ENCODE assay signal across 17 cellular contexts in the genomic region with DNA sequence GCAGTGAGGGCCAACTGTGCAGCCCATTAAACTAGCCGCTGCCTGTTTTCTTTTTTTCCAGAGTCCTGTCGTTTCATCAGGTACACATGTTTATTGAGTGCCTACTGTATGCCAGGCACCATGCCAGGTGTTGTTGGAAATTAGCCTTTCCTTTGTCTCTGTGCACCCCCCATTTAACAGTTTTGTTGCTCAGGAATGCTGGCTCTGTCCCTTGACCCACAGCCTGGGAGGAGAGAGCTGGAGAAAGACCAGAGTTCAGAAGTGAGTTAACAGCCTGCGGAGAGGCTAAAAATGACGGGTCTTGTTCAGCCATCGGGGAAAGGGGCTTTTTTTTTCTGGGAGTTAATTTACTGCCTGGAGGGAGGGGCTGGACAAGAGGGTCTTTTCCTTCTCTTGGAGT. TPM values are rescaled to one million over a fixed set of nuclear protein-coding genes. Genes with fewer than 3 reads are reported as not detected.
DNase-seq lines count a peak whose midpoint lies in the region; ATAC-seq, FAIRE-seq and TF ChIP-seq lines count a peak whose summit lies in the region.
"Had no signal": no experiment of that assay in that cellular context is flagged by ENCODE, and none has a peak within 500 bp of the region (broad histone marks: within the 10 kb centered on the region; RNA-seq: fewer than 3 reads in every experiment).

No MANE protein-coding gene starts in this region.

- H3K4me3 Mint-ChIP-seq in GM23338: peak overlapping the region; percentile 71; the same call in 2 of the 3 replicates
- peak overlapping the region; percentile 86 for H3K4me3 Mint-ChIP-seq in nephron progenitor cell
- H3K4me3 Mint-ChIP-seq in effector memory CD8-positive, alpha-beta T cell: no peak overlapping the region

- intact Hi-C loops in kidney (cut with DNase I): no loop called here

- in situ Hi-C loops in GM13977 (cut with MboI; ENCODE audit: low pct_unique_long_range_greater_than_20kb, low sequenced_read_pairs, unreplicated experiment): no loop called here

- H3K9me3 ChIP-seq in kidney (ENCODE audit: control insufficient read depth in 1 of 2, low read length in 2 of 2): no peaks in the 10 kb centered on the region
- H3K9me3 ChIP-seq: A549, Peyer's patch had no signal

- H3K27me3 ChIP-seq in GM23338 (ENCODE audit: insufficient read depth): peaks cover 100% of the 10 kb centered on the region
- H3K27me3 ChIP-seq: Peyer's patch had no signal

- H3K4me3 ChIP-seq in GM23338: peak overlapping the region; percentile 44
- peak overlapping the region; percentile 63 for H3K4me3 ChIP-seq in NB4 (ENCODE audit: low read depth, low read length)
- peak overlapping the region; percentile 44 to 69 for H3K4me3 ChIP-seq in kidney (ENCODE audit: low read length in 2 of 2)
- H3K4me3 ChIP-seq: GM12878 had no signal

- ATAC-seq in GM23338 (peak; percentile 8), GM21367 (IDR thresholded peaks at IDR 0.05; ENCODE audit: unreplicated experiment) (no peak)
- no peak for ATAC-seq in effector memory CD8-positive, alpha-beta T cell (replicated peaks)
- ATAC-seq: A549, GM12878 had no signal

- H3K27ac Mint-ChIP-seq in GM23338 (no peak overlapping the region), nephron progenitor cell (no peak overlapping the region)
- no peak overlapping the region for H3K27ac Mint-ChIP-seq in effector memory CD8-positive, alpha-beta T cell

- no peak overlapping the region for H2AFZ ChIP-seq in GM23338

- no peaks in the 10 kb centered on the region; the same call in 2 of the 3 replicates for H3K36me3 Mint-ChIP-seq in GM23338 (ENCODE audit: low read depth)
- H3K36me3 Mint-ChIP-seq in nephron progenitor cell (ENCODE audit: low read depth): no peaks in the 10 kb centered on the region
- no peaks in the 10 kb centered on the region for H3K36me3 Mint-ChIP-seq in effector memory CD8-positive, alpha-beta T cell (ENCODE audit: insufficient read depth)

- FAIRE-seq in kidney (lab: Jason Lieb, UNC): no peak
- FAIRE-seq: A549, GM12878 had no signal

- peaks cover 40% of the 10 kb centered on the region for H3K4me1 ChIP-seq in GM23338 (ENCODE audit: insufficient read depth)
- peaks cover 5 to 29% of the 10 kb centered on the region in 2 donors for H3K4me1 ChIP-seq in kidney (ENCODE audit: control insufficient read depth in 1 of 2, insufficient read depth in 1 of 2, low read depth in 1 of 2, low read length in 2 of 2)

- TF ChIP-seq CTCF in GM23338 (conservative IDR thresholded peaks at IDR 0.05; ENCODE audit: low read depth in 2 of 2) (no peak), NB4 (IDR thresholded peaks at IDR 0.05; ENCODE audit: low read depth, low read length) (no peak), kidney (IDR thresholded peaks at IDR 0.05; ENCODE audit: borderline replicate concordance, extremely low read depth, insufficient read depth) (no peak), nephron progenitor cell (IDR thresholded peaks at IDR 0.05) (no peak), GM13977 (IDR thresholded peaks at IDR 0.05; ENCODE audit: extremely low read depth, insufficient read depth, missing control alignments) (no peak)

- H3K9ac ChIP-seq in kidney (ENCODE audit: low read length in 2 of 2): no peak overlapping the region

- no peak for TF ChIP-seq POLR2A in NB4 (IDR thresholded peaks at IDR 0.05; ENCODE audit: extremely low read depth, insufficient read length)

- H3K4me1 Mint-ChIP-seq in GM23338 (peaks cover 36% of the 10 kb centered on the region), nephron progenitor cell (peaks cover 91% of the 10 kb centered on the region)
- peaks cover 0 to 2% of the 10 kb centered on the region in 2 donors for H3K4me1 Mint-ChIP-seq in effector memory CD8-positive, alpha-beta T cell (ENCODE audit: low read depth in 2 of 2)

- no peaks in the 10 kb centered on the region for H3K79me2 ChIP-seq in GM23338 (replicated peaks; ENCODE audit: insufficient read depth)

- H3K27ac ChIP-seq in GM23338 (ENCODE audit: low read depth) (no peak overlapping the region), kidney (ENCODE audit: low read depth in 2 of 2, low read length in 2 of 2) (no peak overlapping the region)
- H3K27ac ChIP-seq: C4-2B, Peyer's patch had no signal

- H3K36me3 ChIP-seq in GM23338 (ENCODE audit: insufficient read depth) (no peaks in the 10 kb centered on the region), kidney (ENCODE audit: control insufficient read depth in 1 of 2, insufficient read depth in 2 of 2, low read length in 2 of 2) (no peaks in the 10 kb centered on the region)
- H3K36me3 ChIP-seq: Peyer's patch had no signal

- peaks cover 78% of the 10 kb centered on the region for H3K27me3 Mint-ChIP-seq in GM23338 (ENCODE audit: insufficient read depth, low read depth, poor library complexity)
- peaks cover 24% of the 10 kb centered on the region for H3K27me3 Mint-ChIP-seq in nephron progenitor cell (ENCODE audit: low read depth, poor library complexity)
- H3K27me3 Mint-ChIP-seq in effector memory CD8-positive, alpha-beta T cell: peaks cover 53 to 89% of the 10 kb centered on the region in 2 donors

- peaks cover 6% of the 10 kb centered on the region; the same call in 1 of the 2 replicates for H3F3A ChIP-seq in GM23338 (replicated peaks; ENCODE audit: low read depth)

- peaks cover 29% of the 10 kb centered on the region; the same call in 1 of the 2 replicates for H4K20me1 ChIP-seq in GM23338 (replicated peaks; ENCODE audit: insufficient read depth)

- DNase-seq in GM23338 (ENCODE audit: low spot score) (no peak), NB4 (ENCODE audit: low read depth) (peak; percentile 31), kidney (no peak), nephron progenitor cell (no peak), GM13977 (ENCODE audit: low spot score) (no peak), dedifferentiated amniotic fluid mesenchymal stem cell (ENCODE audit: extremely low spot score) (no peak)
- DNase-seq in effector memory CD8-positive, alpha-beta T cell: no peak
- DNase-seq: Karpas-422, NCI-H1930, NCI-H2171, NCI-H510A, Peyer's patch, SHP77 treated with DMSO at 0.1 percent for 48 hours had no signal

- H3K9me2 ChIP-seq in GM23338 (ENCODE audit: insufficient read depth): no peaks in the 10 kb centered on the region

- peak overlapping the region; percentile 73 for H3K4me2 ChIP-seq in GM23338

- H3K9me3 Mint-ChIP-seq in GM23338 (no peaks in the 10 kb centered on the region; the same call in 2 of the 3 replicates), nephron progenitor cell (no peaks in the 10 kb centered on the region)
- H3K9me3 Mint-ChIP-seq in effector memory CD8-positive, alpha-beta T cell: no peaks in the 10 kb centered on the region

TF ChIP-seq in GM23338, 12 proteins besides CTCF, POLR2A, EP300 and RAD21:
- TF ChIP-seq STAT1 (IDR thresholded peaks at IDR 0.05; ENCODE audit: unreplicated experiment): no peak

RNA-seq across cellular contexts. Expression of gene LRMDA, which starts 1.3 kb away (rescaled TPM):
- total RNA-seq in GM23338 (2014; rRNA removed; shearing (Covaris generic)): 0.90 TPM in 1 of 2 replicates, not detected in the other
- polyA plus RNA-seq in GM23338 (2016; fragmentation: Nextera tagmentation; extraction: Ambion mirVana) (1.6 and 1.8 TPM in 2 replicates), kidney (ENCODE audit: insufficient read depth, low read depth, low replicate concordance) (48.6 TPM)
- 23.2 TPM for total RNA-seq in kidney

RNA-seq across cellular contexts. Expression of gene ZNF503, which starts 31.2 kb away (rescaled TPM):
- total RNA-seq in GM23338 (2014; rRNA removed; shearing (Covaris generic)): 0.04 TPM in 1 of 2 replicates, not detected in the other
- polyA plus RNA-seq in GM23338 (2016; fragmentation: Nextera tagmentation; extraction: Ambion mirVana): 0.21 and 0.24 TPM in 2 replicates
- 34.7 TPM for total RNA-seq in kidney
- 45.8 TPM for polyA plus RNA-seq in kidney (ENCODE audit: insufficient read depth, low read depth, low replicate concordance)

Comparison
In these comparisons a context has a peak if more than half of its experiments do, and no peak if none do; other contexts are left out.
1. H3K4me3 Mint-ChIP-seq: peak in GM23338 (single experiment) and nephron progenitor cell (single experiment); none in effector memory CD8-positive, alpha-beta T cell (0 of 2).
2. RNA of gene LRMDA, which starts 1.3 kb away (total RNA-seq): 23.2 TPM in kidney (single experiment); 0.90 TPM in GM23338; every median in the first group is over 10 times any median in the second.
3. RNA of gene ZNF503, which starts 31.2 kb away (total RNA-seq): 34.7 TPM in kidney (single experiment); 0.04 TPM in GM23338; every median in the first group is over 10 times any median in the second.
4. Peak in every context shown above with its lines, with median percentiles within 50 percentile points of each other: H3K4me3 ChIP-seq.